23 cellular contexts compared by ENCODE assay signal in the genomic region with DNA sequence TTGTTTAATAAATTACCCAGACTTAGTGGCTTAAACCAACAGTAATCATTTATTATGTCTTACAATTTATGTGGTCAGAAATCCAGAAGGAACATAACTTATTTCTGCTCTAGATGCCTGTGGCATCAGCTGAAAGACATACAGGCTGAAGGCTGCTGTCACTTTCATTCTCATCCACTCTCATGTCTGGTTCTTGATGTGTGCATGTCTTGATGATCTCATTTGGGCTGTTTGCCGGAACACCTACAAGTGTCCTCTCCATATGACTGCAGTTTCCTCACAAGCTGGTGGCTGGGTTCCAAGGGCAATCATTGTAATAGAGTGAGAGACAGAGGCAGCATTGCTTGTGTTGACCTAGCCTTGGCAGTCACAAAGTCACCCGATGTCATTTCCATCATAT.
"Had no signal": no experiment of that assay in that cellular context is flagged by ENCODE, and none has a peak within 500 bp of the region (broad histone marks: within the 10 kb centered on the region; RNA-seq: fewer than 3 reads in every experiment).

No MANE protein-coding gene starts in this region.

- H3K9me3 ChIP-seq: esophagus muscularis mucosa, heart left ventricle, ovary, stomach, thoracic aorta had no signal

- H3K36me3 ChIP-seq: esophagus muscularis mucosa, heart left ventricle, ovary, stomach, thoracic aorta had no signal

- H3K4me1 ChIP-seq: esophagus muscularis mucosa, stomach had no signal

- DNase-seq: activated CD4-positive, alpha-beta T cell treated with anti-CD3 and anti-CD28 coated beads, Interleukin-2, amount 50 U/mL, for 48 hours; activated CD4-positive, CD25-positive, alpha-beta regulatory T cell treated with anti-CD3 and anti-CD28 coated beads, Interleukin-2, amount 50 U/mL, for 72 hours; activated CD8-positive, alpha-beta memory T cell treated with anti-CD3 and anti-CD28 coated beads, Interleukin-2, amount 10 ng/mL, durations not matched to agents 7 days and 5 days; activated gamma-delta T cell; activated naive CD8-positive, alpha-beta T cell treated with anti-CD3 and anti-CD28 coated beads, Interleukin-2, amount 10 ng/mL, durations not matched to agents 7 days and 5 days; activated T-cell treated with anti-CD3 and anti-CD28 coated beads, Interleukin-2, amount 50 U/mL, for 48 hours; aorta; central memory CD4-positive, alpha-beta T cell; endodermal cell; heart left ventricle; islet precursor cell; left ventricle myocardium superior; ovary; stimulated activated CD4-positive, alpha-beta T cell treated with anti-CD3 and anti-CD28 coated beads, Interleukin-15, amount 100 ng/mL, for 24 hours; stimulated activated CD4-positive, alpha-beta T cell treated with anti-CD3 and anti-CD28 coated beads, Interleukin-4, amount 100 ng/mL, for 4 hours; stomach; SW 1271 had no signal

- H3K27ac ChIP-seq: esophagus muscularis mucosa, foreskin keratinocyte, ovary, stomach, thoracic aorta had no signal

- H3K27me3 ChIP-seq: esophagus muscularis mucosa, foreskin keratinocyte, heart left ventricle, ovary, stomach had no signal

- H3K4me1 Mint-ChIP-seq: activated CD8-positive, alpha-beta memory T cell treated with anti-CD3 and anti-CD28 coated beads, Interleukin-2, amount 10 ng/mL, durations not matched to agents 7 days and 5 days; activated naive CD8-positive, alpha-beta T cell treated with anti-CD3 and anti-CD28 coated beads, Interleukin-2, amount 10 ng/mL, durations not matched to agents 7 days and 5 days had no signal

- ATAC-seq: activated CD8-positive, alpha-beta memory T cell treated with anti-CD3 and anti-CD28 coated beads, Interleukin-2, amount 10 ng/mL, durations not matched to agents 7 days and 5 days; foreskin keratinocyte; heart left ventricle; left ventricle myocardium superior had no signal

- FAIRE-seq: urothelium cell line had no signal

- H3K27ac Mint-ChIP-seq: activated CD8-positive, alpha-beta memory T cell treated with anti-CD3 and anti-CD28 coated beads, Interleukin-2, amount 10 ng/mL, durations not matched to agents 7 days and 5 days; activated naive CD8-positive, alpha-beta T cell treated with anti-CD3 and anti-CD28 coated beads, Interleukin-2, amount 10 ng/mL, durations not matched to agents 7 days and 5 days; endodermal cell; T-helper 2 cell treated with Interferon-gamma antibody and Interleukin-4, amounts not matched to agents 5 μg/mL and 100 μg/mL, for 36 hours had no signal

- H3K27me3 Mint-ChIP-seq: activated CD8-positive, alpha-beta memory T cell treated with anti-CD3 and anti-CD28 coated beads, Interleukin-2, amount 10 ng/mL, durations not matched to agents 7 days and 5 days; activated naive CD8-positive, alpha-beta T cell treated with anti-CD3 and anti-CD28 coated beads, Interleukin-2, amount 10 ng/mL, durations not matched to agents 7 days and 5 days had no signal

- H3K4me3 Mint-ChIP-seq: activated CD8-positive, alpha-beta memory T cell treated with anti-CD3 and anti-CD28 coated beads, Interleukin-2, amount 10 ng/mL, durations not matched to agents 7 days and 5 days; activated naive CD8-positive, alpha-beta T cell treated with anti-CD3 and anti-CD28 coated beads, Interleukin-2, amount 10 ng/mL, durations not matched to agents 7 days and 5 days; endodermal cell; neural crest cell; T-helper 2 cell treated with Interferon-gamma antibody and Interleukin-4, amounts not matched to agents 5 μg/mL and 100 μg/mL, for 36 hours had no signal

- H3K36me3 Mint-ChIP-seq: activated CD8-positive, alpha-beta memory T cell treated with anti-CD3 and anti-CD28 coated beads, Interleukin-2, amount 10 ng/mL, durations not matched to agents 7 days and 5 days; activated naive CD8-positive, alpha-beta T cell treated with anti-CD3 and anti-CD28 coated beads, Interleukin-2, amount 10 ng/mL, durations not matched to agents 7 days and 5 days had no signal

- H3K4me3 ChIP-seq: esophagus muscularis mucosa, heart left ventricle, ovary, stomach, thoracic aorta had no signal

- H3K9me3 Mint-ChIP-seq: neural crest cell had no signal
